23 cellular contexts compared by ENCODE assay signal in the genomic region with DNA sequence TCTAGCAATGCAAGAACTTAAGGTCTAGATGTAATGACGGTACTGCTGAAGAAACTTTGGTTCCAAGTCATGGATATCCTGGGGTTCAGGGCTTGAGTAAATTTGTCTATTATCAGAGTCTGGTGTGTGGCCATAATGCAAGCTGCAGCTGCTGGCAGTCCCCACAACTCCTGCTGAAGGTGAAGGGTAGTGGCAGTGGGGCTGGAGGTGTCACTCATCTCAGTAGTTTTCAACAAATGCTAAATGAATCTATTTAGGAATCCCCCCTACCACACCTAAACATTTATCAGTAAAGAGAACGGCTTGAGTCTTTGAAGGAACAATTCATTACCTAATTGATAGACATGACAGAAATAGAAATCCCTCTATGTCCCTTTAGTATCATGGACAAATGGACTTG.
"Had no signal": no experiment of that assay in that cellular context is flagged by ENCODE, and none has a peak within 500 bp of the region (broad histone marks: within the 10 kb centered on the region; RNA-seq: fewer than 3 reads in every experiment).

No MANE protein-coding gene starts in this region.

- H3K4me3 Mint-ChIP-seq: memory B cell; mesothelial cell of epicardium; natural killer cell; neural crest cell; stimulated activated naive CD8-positive, alpha-beta T cell treated with anti-CD3 and anti-CD28 coated beads, Interleukin-15, Interleukin-2, amounts not matched to agents 100 ng/mL and 50 ng/mL, for 24 hours had no signal

- ATAC-seq: gastroesophageal sphincter, left lung, lower lobe of right lung, natural killer cell had no signal

- DNase-seq: effector memory CD4-positive, alpha-beta T cell; glutamatergic neuron; left lung; lower lobe of right lung; natural killer cell; nucleus accumbens; ovary; sigmoid colon; stimulated activated CD4-positive, alpha-beta T cell treated with anti-CD3 and anti-CD28 coated beads, Interleukin-2, amount 100 ng/mL, for 24 hours; stimulated activated CD4-positive, alpha-beta T cell treated with anti-CD3 and anti-CD28 coated beads, Interleukin-4, amount 100 ng/mL, for 4 hours; tibial artery; upper lobe of left lung; uterus had no signal

- H3K9me3 ChIP-seq: esophagus muscularis mucosa, gastroesophageal sphincter, left lung, lower lobe of right lung, ovary, right atrium auricular region, sigmoid colon, tibial artery, upper lobe of left lung, uterus had no signal

- H3K4me1 ChIP-seq: esophagus muscularis mucosa, gastroesophageal sphincter, lower lobe of right lung, right atrium auricular region, sigmoid colon, tibial artery, upper lobe of left lung, uterus had no signal

- H3K27me3 Mint-ChIP-seq: memory B cell; stimulated activated naive CD8-positive, alpha-beta T cell treated with anti-CD3 and anti-CD28 coated beads, Interleukin-15, Interleukin-2, amounts not matched to agents 100 ng/mL and 50 ng/mL, for 24 hours had no signal

- H3K27ac ChIP-seq: coronary artery, epithelial cell of prostate, esophagus muscularis mucosa, gastroesophageal sphincter, left lung, lower lobe of right lung, ovary, right atrium auricular region, sigmoid colon, skin epidermis, tibial artery, upper lobe of left lung, uterus had no signal

- H3K27me3 ChIP-seq: esophagus muscularis mucosa, gastroesophageal sphincter, left lung, ovary, right atrium auricular region, sigmoid colon, tibial artery, upper lobe of left lung, uterus had no signal

- H3K27ac Mint-ChIP-seq: memory B cell, mesothelial cell of epicardium had no signal

- H3K4me3 ChIP-seq: coronary artery, esophagus muscularis mucosa, gastroesophageal sphincter, left lung, lower lobe of right lung, ovary, right atrium auricular region, sigmoid colon, skin epidermis, tibial artery, upper lobe of left lung, uterus had no signal

- H3K36me3 Mint-ChIP-seq: mesothelial cell of epicardium had no signal

- H3K9me3 Mint-ChIP-seq: memory B cell; mesothelial cell of epicardium; natural killer cell; neural crest cell; stimulated activated naive CD8-positive, alpha-beta T cell treated with anti-CD3 and anti-CD28 coated beads, Interleukin-15, Interleukin-2, amounts not matched to agents 100 ng/mL and 50 ng/mL, for 24 hours had no signal

- H3K36me3 ChIP-seq: ovary, uterus had no signal

- H3K4me1 Mint-ChIP-seq: memory B cell, neural crest cell had no signal
